ENCODE assay signal across 1 cellular context in the genomic region with DNA sequence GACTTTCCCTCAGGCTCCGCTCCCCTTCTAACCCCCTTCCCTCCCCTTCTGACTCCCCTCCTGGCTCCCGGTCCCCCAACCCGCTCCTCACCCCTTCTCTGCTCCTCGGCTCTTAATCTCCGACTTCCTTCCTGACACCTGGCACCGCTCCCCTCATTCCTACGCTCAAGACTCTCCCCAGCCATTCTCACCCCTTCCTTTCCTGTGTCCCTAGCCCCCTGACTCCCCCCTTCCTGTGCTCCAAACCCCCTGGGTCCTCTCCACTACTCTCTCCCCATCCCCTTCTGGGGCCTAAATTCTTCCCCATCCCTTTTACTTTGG.
TF ChIP-seq lines count a peak whose summit lies in the region.

No MANE protein-coding gene starts in this region.

TF ChIP-seq in K562, 482 proteins besides CTCF, POLR2A, EP300 and RAD21 (continued from another document):
- TF ChIP-seq, protein P1, sequence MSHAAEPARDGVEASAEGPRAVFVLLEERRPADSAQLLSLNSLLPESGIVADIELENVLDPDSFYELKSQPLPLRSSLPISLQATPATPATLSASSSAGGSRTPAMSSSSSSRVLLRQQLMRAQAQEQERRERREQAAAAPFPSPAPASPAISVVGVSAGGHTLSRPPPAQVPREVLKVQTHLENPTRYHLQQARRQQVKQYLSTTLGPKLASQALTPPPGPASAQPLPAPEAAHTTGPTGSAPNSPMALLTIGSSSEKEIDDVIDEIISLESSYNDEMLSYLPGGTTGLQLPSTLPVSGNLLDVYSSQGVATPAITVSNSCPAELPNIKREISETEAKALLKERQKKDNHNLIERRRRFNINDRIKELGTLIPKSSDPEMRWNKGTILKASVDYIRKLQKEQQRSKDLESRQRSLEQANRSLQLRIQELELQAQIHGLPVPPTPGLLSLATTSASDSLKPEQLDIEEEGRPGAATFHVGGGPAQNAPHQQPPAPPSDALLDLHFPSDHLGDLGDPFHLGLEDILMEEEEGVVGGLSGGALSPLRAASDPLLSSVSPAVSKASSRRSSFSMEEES (CRISPR knock-in tag; IDR thresholded peaks at IDR 0.05) = no peak
- TF ChIP-seq U2AF2 (optimal IDR thresholded peaks at IDR 0.05; ENCODE audit: low read depth, low read length) (no peak), LARP7 (IDR thresholded peaks at IDR 0.05) (peak; percentile 31; the same call in 1 of the 2 replicates), HNRNPL (IDR thresholded peaks at IDR 0.05; ENCODE audit: low read depth, low read length) (no peak)
- TF ChIP-seq, protein P2, sequence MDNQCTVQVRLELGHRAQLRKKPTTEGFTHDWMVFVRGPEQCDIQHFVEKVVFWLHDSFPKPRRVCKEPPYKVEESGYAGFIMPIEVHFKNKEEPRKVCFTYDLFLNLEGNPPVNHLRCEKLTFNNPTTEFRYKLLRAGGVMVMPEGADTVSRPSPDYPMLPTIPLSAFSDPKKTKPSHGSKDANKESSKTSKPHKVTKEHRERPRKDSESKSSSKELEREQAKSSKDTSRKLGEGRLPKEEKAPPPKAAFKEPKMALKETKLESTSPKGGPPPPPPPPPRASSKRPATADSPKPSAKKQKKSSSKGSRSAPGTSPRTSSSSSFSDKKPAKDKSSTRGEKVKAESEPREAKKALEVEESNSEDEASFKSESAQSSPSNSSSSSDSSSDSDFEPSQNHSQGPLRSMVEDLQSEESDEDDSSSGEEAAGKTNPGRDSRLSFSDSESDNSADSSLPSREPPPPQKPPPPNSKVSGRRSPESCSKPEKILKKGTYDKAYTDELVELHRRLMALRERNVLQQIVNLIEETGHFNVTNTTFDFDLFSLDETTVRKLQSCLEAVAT (IDR thresholded peaks at IDR 0.05) = 0 out of 4 replicates have a peak, but pooled peaks of 1 of the 2 experiments have one; percentile 12
- TF ChIP-seq, protein P3, sequence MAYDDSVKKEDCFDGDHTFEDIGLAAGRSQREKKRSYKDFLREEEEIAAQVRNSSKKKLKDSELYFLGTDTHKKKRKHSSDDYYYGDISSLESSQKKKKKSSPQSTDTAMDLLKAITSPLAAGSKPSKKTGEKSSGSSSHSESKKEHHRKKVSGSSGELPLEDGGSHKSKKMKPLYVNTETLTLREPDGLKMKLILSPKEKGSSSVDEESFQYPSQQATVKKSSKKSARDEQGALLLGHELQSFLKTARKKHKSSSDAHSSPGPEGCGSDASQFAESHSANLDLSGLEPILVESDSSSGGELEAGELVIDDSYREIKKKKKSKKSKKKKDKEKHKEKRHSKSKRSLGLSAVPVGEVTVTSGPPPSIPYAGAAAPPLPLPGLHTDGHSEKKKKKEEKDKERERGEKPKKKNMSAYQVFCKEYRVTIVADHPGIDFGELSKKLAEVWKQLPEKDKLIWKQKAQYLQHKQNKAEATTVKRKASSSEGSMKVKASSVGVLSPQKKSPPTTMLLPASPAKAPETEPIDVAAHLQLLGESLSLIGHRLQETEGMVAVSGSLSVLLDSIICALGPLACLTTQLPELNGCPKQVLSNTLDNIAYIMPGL (CRISPR knock-in tag; IDR thresholded peaks at IDR 0.05) = no peak
- TF ChIP-seq, protein P4, sequence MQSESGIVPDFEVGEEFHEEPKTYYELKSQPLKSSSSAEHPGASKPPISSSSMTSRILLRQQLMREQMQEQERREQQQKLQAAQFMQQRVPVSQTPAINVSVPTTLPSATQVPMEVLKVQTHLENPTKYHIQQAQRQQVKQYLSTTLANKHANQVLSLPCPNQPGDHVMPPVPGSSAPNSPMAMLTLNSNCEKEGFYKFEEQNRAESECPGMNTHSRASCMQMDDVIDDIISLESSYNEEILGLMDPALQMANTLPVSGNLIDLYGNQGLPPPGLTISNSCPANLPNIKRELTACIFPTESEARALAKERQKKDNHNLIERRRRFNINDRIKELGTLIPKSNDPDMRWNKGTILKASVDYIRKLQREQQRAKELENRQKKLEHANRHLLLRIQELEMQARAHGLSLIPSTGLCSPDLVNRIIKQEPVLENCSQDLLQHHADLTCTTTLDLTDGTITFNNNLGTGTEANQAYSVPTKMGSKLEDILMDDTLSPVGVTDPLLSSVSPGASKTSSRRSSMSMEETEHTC (IDR thresholded peaks at IDR 0.05) = no peak
